In the genomic region with DNA sequence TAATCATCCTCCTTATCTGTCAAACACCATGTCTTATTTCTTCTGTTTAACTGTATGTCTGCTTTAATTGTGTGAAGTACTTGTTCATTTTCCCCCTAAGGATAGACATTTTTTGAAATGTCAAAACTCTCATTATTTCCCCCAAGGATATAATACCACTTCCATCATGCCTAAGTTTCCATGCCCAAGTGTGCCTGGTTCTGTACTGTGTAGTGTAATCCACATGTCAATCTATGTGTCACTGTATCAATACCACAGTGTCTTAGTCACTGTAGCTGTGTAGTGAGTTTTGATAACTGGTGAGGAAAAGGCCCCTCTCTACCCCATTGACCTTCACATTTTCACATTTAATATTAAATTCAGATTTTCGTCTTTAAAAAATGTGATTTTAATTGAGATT, we compare ENCODE assay signal across 20 cellular contexts.
A peak's percentile ranks its signal among the peaks of the same experiment; 100 is the strongest.
DNase-seq lines count a peak whose midpoint lies in the region; ATAC-seq and TF ChIP-seq lines count a peak whose summit lies in the region.
"Had no signal": no experiment of that assay in that cellular context is flagged by ENCODE, and none has a peak within 500 bp of the region (broad histone marks: within the 10 kb centered on the region; RNA-seq: fewer than 3 reads in every experiment).

No MANE protein-coding gene starts in this region.

- H3K4me1 ChIP-seq in mammary epithelial cell (ENCODE audit: insufficient read depth, low read length): peaks cover 3% of the 10 kb centered on the region
- no peaks in the 10 kb centered on the region for H3K4me1 ChIP-seq in heart left ventricle
- H3K4me1 ChIP-seq: SJCRH30 had no signal

- no peaks in the 10 kb centered on the region for H3K27me3 ChIP-seq in mammary epithelial cell (ENCODE audit: insufficient read depth, low read length)
- H3K27me3 ChIP-seq in heart left ventricle: no peaks in the 10 kb centered on the region
- H3K27me3 ChIP-seq: SJCRH30 had no signal

- H3K9ac ChIP-seq in mammary epithelial cell (ENCODE audit: insufficient read depth, low read length): no peak overlapping the region

- DNase-seq in ELR (ENCODE audit: low read depth) (peak; percentile 49), LHCN-M2 (ENCODE audit: low read depth) (peak; percentile 45), mammary epithelial cell (peak; percentile 35), kidney tubule cell (ENCODE audit: low spot score) (peak; percentile 5), iPS-NIHi11 (ENCODE audit: low spot score) (no peak), heart left ventricle (no peak), GM13976 (ENCODE audit: low spot score) (no peak)
- DNase-seq: DND-41, GF-D8, GOT3, MM.1S, NCI-H1105 treated with DMSO at 0.1 percent for 48 hours, NCI-H1694, NCI-H2107, NCI-H510A, NCI-H774, PC-9, SJCRH30 had no signal

- H3K9me3 ChIP-seq in mammary epithelial cell (replicated peaks; ENCODE audit: insufficient read depth, low read length) (no peaks in the 10 kb centered on the region), heart left ventricle (peaks cover 0 to 2% (median 0%) of the 10 kb centered on the region in 12 donors)
- H3K9me3 ChIP-seq: SJCRH30 had no signal

- H3K4me2 ChIP-seq in mammary epithelial cell (ENCODE audit: insufficient read depth, low read depth, low read length): no peak overlapping the region
- H3K4me2 ChIP-seq: PC-9 had no signal

- in situ Hi-C loops in mammary epithelial cell (cut with MboI; ENCODE audit: low sequenced_read_pairs in 2 of 2): no loop called here
- in situ Hi-C loops in GM13976 (cut with MboI; ENCODE audit: low sequenced_read_pairs, unreplicated experiment): no loop called here

- H4K20me1 ChIP-seq in mammary epithelial cell (ENCODE audit: insufficient read depth, low read length): no peaks in the 10 kb centered on the region

- dilution Hi-C loops in mammary epithelial cell (cut with HindIII; ENCODE audit: low sequenced_read_pairs): no loop called here

- CTCF ChIA-PET in mammary epithelial cell (lab: Charles Lee; ENCODE audit: low non-redundant PET): no interaction called here

- 73% methylated on average over 1 of the region's 1 CpG for WGBS in mammary epithelial cell (ENCODE audit: low coverage, missing lambda C conversion rate)
- WGBS in heart left ventricle, 4 donors: 71 to 94% (median 79%) methylated on average over 1 of the region's 1 CpG

- intact Hi-C loops in mammary epithelial cell (cut with micrococcal nuclease): loop anchor here (5.0 kb wide), 1 partner anchor 52 kb away; no protein-coding TSS in a partner anchor
- intact Hi-C loops in heart left ventricle (cut with DNase I): no loop called here

- no peaks in the 10 kb centered on the region for H3K36me3 ChIP-seq in mammary epithelial cell (ENCODE audit: insufficient read depth, low read length)
- H3K36me3 ChIP-seq in heart left ventricle: no peaks in the 10 kb centered on the region
- H3K36me3 ChIP-seq: SJCRH30 had no signal

- TF ChIP-seq CTCF in mammary epithelial cell (conservative IDR thresholded peaks at IDR 0.05 in 1 of 2, IDR thresholded peaks at IDR 0.05 in 1 of 2; ENCODE audit: extremely low read depth in 1 of 2, insufficient read depth in 1 of 2, low read depth in 1 of 2, low read length in 2 of 2) (no peak), heart left ventricle (IDR thresholded peaks at IDR 0.05) (no peak), GM13976 (IDR thresholded peaks at IDR 0.05; ENCODE audit: borderline replicate concordance, control extremely low read depth, extremely low read depth, insufficient read depth, missing control alignments) (no peak)

- no peak overlapping the region for H2AFZ ChIP-seq in mammary epithelial cell (ENCODE audit: low read depth, low read length)
- H2AFZ ChIP-seq: PC-9 had no signal

- H3K27ac ChIP-seq in mammary epithelial cell (ENCODE audit: insufficient read depth, low read depth, low read length): no peak overlapping the region
- no peak overlapping the region for H3K27ac ChIP-seq in heart left ventricle
- H3K27ac ChIP-seq: C4-2B, PC-9, SJCRH30 had no signal

- H3K4me3 ChIP-seq in mammary epithelial cell (replicated peaks in 1 of 3; ENCODE audit: insufficient read depth in 1 of 3, low read depth in 2 of 3, low read length in 3 of 3) (no peak overlapping the region), heart left ventricle (no peak overlapping the region)
- H3K4me3 ChIP-seq: PC-9, SJCRH30 had no signal

- ATAC-seq in heart left ventricle: no peak
- ATAC-seq: HepG2 had no signal

- no peaks in the 10 kb centered on the region for H3K79me2 ChIP-seq in mammary epithelial cell (ENCODE audit: insufficient read depth, low read length)

- no TSS peak for BruUV-seq in mammary epithelial cell (replicated peaks; lab: Mats Ljungman, UMichigan)

- TF ChIP-seq POLR2A in heart left ventricle (IDR thresholded peaks at IDR 0.05): no peak

Comparison
In these comparisons a context has a peak if more than half of its experiments do, and no peak if none do; other contexts are left out.
1. DNase-seq: peak in ELR (single experiment), LHCN-M2 (single experiment), mammary epithelial cell (single experiment) and kidney tubule cell (single experiment); none in iPS-NIHi11 (single experiment), heart left ventricle (0 of 5) and GM13976 (single experiment).